20 cellular contexts compared by ENCODE assay signal in the genomic region with DNA sequence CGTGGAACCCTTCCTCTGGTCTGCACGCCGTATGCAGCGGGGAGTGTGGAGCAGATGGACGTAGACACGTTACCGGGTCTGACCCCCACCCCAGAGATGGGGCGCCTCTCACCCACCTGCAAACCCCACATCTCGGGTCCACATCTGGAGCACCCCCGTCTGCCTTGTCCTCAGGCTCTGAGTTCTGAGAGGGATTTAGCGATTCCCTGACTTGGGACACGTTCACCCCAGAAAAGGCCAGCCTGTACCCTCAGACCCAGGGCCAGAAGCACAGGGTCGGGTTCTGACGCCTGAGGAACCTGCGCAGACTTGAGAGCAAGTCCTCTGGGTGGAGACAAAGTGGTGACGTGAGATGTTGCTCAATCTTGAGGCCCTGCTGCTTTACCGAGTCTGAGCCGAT.
"Had no signal": no experiment of that assay in that cellular context is flagged by ENCODE, and none has a peak within 500 bp of the region (broad histone marks: within the 10 kb centered on the region; RNA-seq: fewer than 3 reads in every experiment).

No MANE protein-coding gene starts in this region.

- ATAC-seq: SK-N-SH treated with all-trans-retinoic acid at 6 μM for 48 hours had no signal

- H3K27me3 ChIP-seq: MG63 had no signal

- H3K36me3 ChIP-seq: MG63 had no signal

- DNase-seq: IMR-90, Karpas-422, KG1, MG63, NCI-H1092 treated with DMSO at 0.1 percent for 48 hours, NCI-H1436, NCI-H187, NCI-H2029, NCI-H2081 treated with DMSO at 0.1 percent for 48 hours, NCI-H2171, NCI-H226, NCI-H446, NCI-H510A, NCI-H524 treated with DMSO at 0.1 percent for 48 hours, NCI-H69, NCI-H774, RPMI8226, SHP77 had no signal

- H3K4me3 ChIP-seq: MG63 had no signal

- FAIRE-seq: RCC 7860 had no signal

- H3K9me3 ChIP-seq: MG63 had no signal
